27 cellular contexts compared by ENCODE assay signal in genomic region chr16:31706925-31707324, GRCh38.
"Had no signal": no experiment of that assay in that cellular context is flagged by ENCODE, and none has a peak within 500 bp of the region (broad histone marks: within the 10 kb centered on the region; RNA-seq: fewer than 3 reads in every experiment).

No MANE protein-coding gene starts in this region.

- H3K27ac Mint-ChIP-seq: nephron progenitor cell; progenitor cell of endocrine pancreas; stimulated activated memory B cell treated with anti-CD40 and anti-IgM and Interleukin-4, amounts not matched to agents 10 μg/mL and 1 μg/mL and 100 μg/mL, for 72 hours had no signal

- H3K9me3 ChIP-seq: esophagus muscularis mucosa, gastroesophageal sphincter, heart left ventricle, left lung, neutrophil, thoracic aorta, tibial nerve, upper lobe of left lung had no signal

- H3K4me1 ChIP-seq: foreskin keratinocyte, parathyroid adenoma had no signal

- H3K9me3 Mint-ChIP-seq: naive thymus-derived CD8-positive, alpha-beta T cell; nephron progenitor cell; stimulated activated memory B cell treated with anti-CD40 and anti-IgM and Interleukin-4, amounts not matched to agents 10 μg/mL and 1 μg/mL and 100 μg/mL, for 72 hours had no signal

- H3K27ac ChIP-seq: coronary artery, esophagus muscularis mucosa, foreskin keratinocyte, gastroesophageal sphincter, heart left ventricle, hepatocyte, left lung, neutrophil, parathyroid adenoma, thoracic aorta, tibial nerve, upper lobe of left lung had no signal

- ATAC-seq: foreskin keratinocyte; gastroesophageal sphincter; heart left ventricle; left cardiac atrium; left lung; naive thymus-derived CD8-positive, alpha-beta T cell; sciatic nerve; stimulated activated memory B cell treated with anti-CD40 and anti-IgM and Interleukin-4, amounts not matched to agents 10 μg/mL and 1 μg/mL and 100 μg/mL, for 72 hours; stimulated activated naive CD8-positive, alpha-beta T cell treated with anti-CD3 and anti-CD28 coated beads, Interleukin-15, Interleukin-2, amounts not matched to agents 100 U/mL and 50 U/mL, for 24 hours had no signal

- H3K27me3 Mint-ChIP-seq: naive thymus-derived CD8-positive, alpha-beta T cell; progenitor cell of endocrine pancreas; stimulated activated memory B cell treated with anti-CD40 and anti-IgM and Interleukin-4, amounts not matched to agents 10 μg/mL and 1 μg/mL and 100 μg/mL, for 72 hours had no signal

- H3K9ac ChIP-seq: parathyroid adenoma had no signal

- H3K4me3 ChIP-seq: coronary artery, esophagus muscularis mucosa, gastroesophageal sphincter, heart left ventricle, hepatocyte, left lung, smooth muscle cell, thoracic aorta, tibial nerve, upper lobe of left lung had no signal

- H2AFZ ChIP-seq: hepatocyte, parathyroid adenoma had no signal

- H3K4me2 ChIP-seq: hepatocyte, smooth muscle cell had no signal

- H3K36me3 ChIP-seq: neutrophil had no signal

- H3K4me3 Mint-ChIP-seq: nephron progenitor cell; stimulated activated memory B cell treated with anti-CD40 and anti-IgM and Interleukin-4, amounts not matched to agents 10 μg/mL and 1 μg/mL and 100 μg/mL, for 72 hours had no signal

- DNase-seq: dermis blood vessel endothelial cell; effector memory CD4-positive, alpha-beta T cell; foreskin keratinocyte; heart left ventricle; left cardiac atrium; mammary epithelial cell; mesendoderm; midbrain; naive thymus-derived CD8-positive, alpha-beta T cell; nephron progenitor cell; stimulated activated CD4-positive, alpha-beta T cell treated with anti-CD3 and anti-CD28 coated beads, Interleukin-2, amount 100 ng/mL, for 24 hours; stimulated activated CD4-positive, alpha-beta T cell treated with anti-CD3 and anti-CD28 coated beads, Interleukin-4, amount 100 ng/mL, for 24 hours; stimulated activated naive CD8-positive, alpha-beta T cell treated with anti-CD3 and anti-CD28 coated beads, Interleukin-15, Interleukin-2, amounts not matched to agents 100 U/mL and 50 U/mL, for 24 hours; upper lobe of left lung had no signal

- H3K27me3 ChIP-seq: esophagus muscularis mucosa, foreskin keratinocyte, gastroesophageal sphincter, heart left ventricle, hepatocyte, left lung, tibial nerve, upper lobe of left lung had no signal
